ENCODE assay signal across 26 cellular contexts in genomic region chr12:128909653-128910052, GRCh38.
"Had no signal": no experiment of that assay in that cellular context is flagged by ENCODE, and none has a peak within 500 bp of the region (broad histone marks: within the 10 kb centered on the region; RNA-seq: fewer than 3 reads in every experiment).

No MANE protein-coding gene starts in this region.

- H3K27ac Mint-ChIP-seq: naive B cell; nephron; stimulated activated effector memory CD8-positive, alpha-beta T cell treated with anti-CD3 and anti-CD28 coated beads, Interleukin-12 subunit alpha, Interleukin-12 subunit beta, amount 100 ng/mL, for 72 hours; type B pancreatic cell had no signal

- H3K27ac ChIP-seq: epithelial cell of prostate, esophagus muscularis mucosa, gastrocnemius medialis, heart right ventricle, left lung, ovary, skin epidermis, suprapubic skin, thyroid gland had no signal

- H3K36me3 Mint-ChIP-seq: naive B cell; stimulated activated effector memory CD8-positive, alpha-beta T cell treated with anti-CD3 and anti-CD28 coated beads, Interleukin-12 subunit alpha, Interleukin-12 subunit beta, amount 100 ng/mL, for 72 hours; type B pancreatic cell had no signal

- H3K4me1 Mint-ChIP-seq: central memory CD8-positive, alpha-beta T cell; nephron; stimulated activated effector memory CD8-positive, alpha-beta T cell treated with anti-CD3 and anti-CD28 coated beads, Interleukin-12 subunit alpha, Interleukin-12 subunit beta, amount 100 ng/mL, for 72 hours had no signal

- ATAC-seq: gastrocnemius medialis; sciatic nerve; stimulated activated effector memory CD8-positive, alpha-beta T cell treated with anti-CD3 and anti-CD28 coated beads, Interleukin-12 subunit alpha, Interleukin-12 subunit beta, amount 100 ng/mL, for 72 hours; stimulated activated naive CD8-positive, alpha-beta T cell treated with anti-CD3 and anti-CD28 coated beads, Interleukin-15, Interleukin-2, amounts not matched to agents 100 U/mL and 50 U/mL, for 24 hours had no signal

- DNase-seq: effector memory CD4-positive, alpha-beta T cell; gastrocnemius medialis; heart right ventricle; islet precursor cell; left lung; mesenchymal stem cell; midbrain; naive B cell; ovary; stimulated activated CD4-positive, alpha-beta T cell treated with anti-CD3 and anti-CD28 coated beads, Interleukin-12 subunit alpha, Interleukin-12 subunit beta, amount 100 ng/mL, for 4 hours; stimulated activated CD4-positive, alpha-beta T cell treated with anti-CD3 and anti-CD28 coated beads, Interleukin-2, amount 100 ng/mL, for 48 hours; stimulated activated CD8-positive, alpha-beta memory T cell treated with anti-CD3 and anti-CD28 coated beads, Interleukin-4, amount 100 ng/mL, for 48 hours; stimulated activated naive CD8-positive, alpha-beta T cell treated with anti-CD3 and anti-CD28 coated beads, Interleukin-15, Interleukin-2, amounts not matched to agents 100 U/mL and 50 U/mL, for 24 hours; thyroid gland had no signal

- FAIRE-seq: endometrium, urothelium cell line had no signal

- H3K9me3 ChIP-seq: esophagus muscularis mucosa, gastrocnemius medialis, heart right ventricle, left lung, ovary, suprapubic skin, thyroid gland had no signal

- H3K4me3 Mint-ChIP-seq: central memory CD8-positive, alpha-beta T cell; naive B cell; nephron; stimulated activated effector memory CD8-positive, alpha-beta T cell treated with anti-CD3 and anti-CD28 coated beads, Interleukin-12 subunit alpha, Interleukin-12 subunit beta, amount 100 ng/mL, for 72 hours; type B pancreatic cell had no signal

- H3K9me3 Mint-ChIP-seq: central memory CD8-positive, alpha-beta T cell; naive B cell; nephron; stimulated activated effector memory CD8-positive, alpha-beta T cell treated with anti-CD3 and anti-CD28 coated beads, Interleukin-12 subunit alpha, Interleukin-12 subunit beta, amount 100 ng/mL, for 72 hours; type B pancreatic cell had no signal

- H3K27me3 Mint-ChIP-seq: central memory CD8-positive, alpha-beta T cell; naive B cell; type B pancreatic cell had no signal

- H3K27me3 ChIP-seq: esophagus muscularis mucosa, gastrocnemius medialis, heart right ventricle, left lung, ovary, suprapubic skin, thyroid gland had no signal

- H3K4me1 ChIP-seq: esophagus muscularis mucosa, gastrocnemius medialis, heart right ventricle, thyroid gland had no signal

- H3K4me3 ChIP-seq: esophagus muscularis mucosa, gastrocnemius medialis, heart right ventricle, left lung, lung, ovary, skin epidermis, suprapubic skin, thyroid gland had no signal

- H3K36me3 ChIP-seq: esophagus muscularis mucosa, gastrocnemius medialis, heart right ventricle, left lung, ovary, suprapubic skin, thyroid gland had no signal
